Comparison of ENCODE assay signal across 8 cellular contexts in the genomic region with DNA sequence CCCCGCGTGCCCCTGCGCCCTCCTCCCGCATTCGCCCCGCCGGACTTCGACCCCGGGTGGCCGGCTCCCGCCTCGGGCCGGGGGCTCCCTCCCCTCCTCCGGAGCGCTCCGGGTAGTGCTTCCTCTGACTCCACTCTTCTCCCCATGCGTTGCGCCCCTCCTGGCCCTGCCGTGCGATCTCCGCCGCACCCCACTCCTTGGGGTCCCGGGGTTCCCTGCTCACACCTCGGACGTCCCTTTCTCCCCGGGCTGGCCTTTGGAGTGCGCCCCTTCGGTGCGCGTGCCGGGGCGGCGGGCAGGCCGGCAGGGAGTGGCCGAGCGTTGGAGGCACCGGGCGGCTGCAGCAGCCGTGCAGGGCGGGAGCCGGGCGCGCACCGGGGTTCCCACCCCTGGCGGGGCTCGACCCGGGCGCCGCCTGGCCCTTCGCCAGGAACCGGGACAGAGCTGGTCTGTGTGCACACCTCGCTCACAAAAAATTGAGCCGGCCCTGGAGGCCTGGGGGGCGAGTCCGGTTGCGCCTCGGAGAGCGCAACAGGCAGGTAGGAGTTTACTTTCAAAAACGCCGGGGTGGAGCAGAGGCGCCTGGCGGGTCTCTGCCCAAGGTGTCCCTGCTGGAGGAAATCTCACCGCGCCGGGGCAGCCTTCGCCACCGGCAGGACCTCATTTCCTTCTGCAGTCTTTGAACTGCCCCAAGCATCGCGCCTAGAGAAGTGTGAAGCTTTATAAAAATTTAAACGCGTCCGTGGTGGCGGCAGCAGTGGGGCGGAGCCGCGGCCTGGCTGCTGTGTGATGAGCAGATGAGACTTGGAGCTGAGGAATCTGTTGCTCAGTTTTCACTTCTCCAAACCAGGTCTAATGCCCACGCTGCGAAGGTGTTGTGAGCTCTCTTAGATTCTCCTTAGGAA. TPM values are rescaled to one million over a fixed set of nuclear protein-coding genes. Genes with fewer than 3 reads are reported as not detected.
DNase-seq lines count a peak whose midpoint lies in the region; ATAC-seq and TF ChIP-seq lines count a peak whose summit lies in the region.

No MANE protein-coding gene starts in this region.

- H3K4me1 ChIP-seq in HAP-1 (peaks cover 4% of the 10 kb centered on the region), mesendoderm (ENCODE audit: control insufficient read depth, low read depth, low read length) (peaks cover 19% of the 10 kb centered on the region), testis (peaks cover 3% of the 10 kb centered on the region)
- no peaks in the 10 kb centered on the region for H3K4me1 ChIP-seq in effector memory CD4-positive, alpha-beta T cell (ENCODE audit: control insufficient read depth, insufficient read depth, low read length, poor library complexity, severe bottlenecking)

- peak overlapping the region; percentile 86 for H3K23ac ChIP-seq in mesendoderm (ENCODE audit: low read length)

- peak overlapping the region; percentile 84 for H3K27ac ChIP-seq in KOPT-K1 (ENCODE audit: low read depth, low read length, poor library complexity, severe bottlenecking)
- no peak overlapping the region for H3K27ac ChIP-seq in effector memory CD4-positive, alpha-beta T cell (ENCODE audit: insufficient read depth, low read length, poor library complexity, severe bottlenecking)
- H3K27ac ChIP-seq in mesendoderm (ENCODE audit: low read depth, low read length), result peak overlapping the region; percentile 97
- peak overlapping the region; percentile 68 to 78 for H3K27ac ChIP-seq in testis

- no peak for TF ChIP-seq CTCF in testis (IDR thresholded peaks at IDR 0.05)

- H3K18ac ChIP-seq in mesendoderm (ENCODE audit: low read length), result peak overlapping the region; percentile 94

- H3K36me3 ChIP-seq in HAP-1 (replicated peaks) (no peaks in the 10 kb centered on the region), KOPT-K1 (ENCODE audit: insufficient read depth, low read length) (no peaks in the 10 kb centered on the region), mesendoderm (ENCODE audit: control insufficient read depth, insufficient read depth, low read length) (no peaks in the 10 kb centered on the region), testis (ENCODE audit: low read depth, missing control alignments) (no peaks in the 10 kb centered on the region)
- no peaks in the 10 kb centered on the region for H3K36me3 ChIP-seq in effector memory CD4-positive, alpha-beta T cell (ENCODE audit: control insufficient read depth, insufficient read depth, low read length)

- H3K36me3 Mint-ChIP-seq in T-helper 17 cell (ENCODE audit: low read depth), result peaks cover 4% of the 10 kb centered on the region

- no peaks in the 10 kb centered on the region for H3K79me1 ChIP-seq in mesendoderm (ENCODE audit: low read length)

- in situ Hi-C loops in HAP-1 (cut with MboI; ENCODE audit: low sequenced_read_pairs), result no loop called here

- H3K4me3 ChIP-seq in HAP-1 (peak overlapping the region; percentile 65), mesendoderm (ENCODE audit: low read length) (peak overlapping the region; percentile 50), testis (peak overlapping the region; percentile 72 to 76)
- peak overlapping the region; percentile 70 for H3K4me3 ChIP-seq in effector memory CD4-positive, alpha-beta T cell (ENCODE audit: insufficient read depth, low read depth, low read length, poor library complexity, severe bottlenecking)

- no peak overlapping the region for H3K27ac Mint-ChIP-seq in T-helper 17 cell

- H4K5ac ChIP-seq in mesendoderm (ENCODE audit: low read length), result no peak overlapping the region

- no CpG with 5 or more reads among the region's 78 CpGs for WGBS in mesendoderm (ENCODE audit: extremely low coverage, insufficient coverage, low lambda C conversion rate)
- WGBS in testis, 2 donors, result 0 to 1% methylated on average over 19 to 60 of the region's 78 CpGs

- peak overlapping the region; percentile 69 for H4K8ac ChIP-seq in mesendoderm (ENCODE audit: low read depth, low read length)

- peak overlapping the region; percentile 26 for H2BK5ac ChIP-seq in mesendoderm (ENCODE audit: low read length)

- intact Hi-C loops in testis (cut with DNase I; ENCODE audit: low total_unique reads), result no loop called here

- H3K27me3 ChIP-seq in HAP-1 (ENCODE audit: low read depth), result no peaks in the 10 kb centered on the region
- peaks cover 3% of the 10 kb centered on the region for H3K27me3 ChIP-seq in effector memory CD4-positive, alpha-beta T cell (replicated peaks; ENCODE audit: control insufficient read depth, insufficient read depth, low read length, poor library complexity, severe bottlenecking)
- no peaks in the 10 kb centered on the region for H3K27me3 ChIP-seq in mesendoderm (ENCODE audit: insufficient read depth, low read length, poor library complexity)
- H3K27me3 ChIP-seq in testis, result no peaks in the 10 kb centered on the region

- peak overlapping the region; percentile 88 for H3K56ac ChIP-seq in mesendoderm (ENCODE audit: low read length)

- DNase-seq in activated T-cell treated with anti-CD3 and anti-CD28 coated beads for 48 hours (ENCODE audit: low read depth) (peak; percentile 18), activated T-cell treated with anti-CD3 and anti-CD28 coated beads for 4 hours (no peak), HAP-1 (ENCODE audit: low spot score in 2 of 2) (peak; percentile 49 to 68), T-helper 17 cell (no peak), mesendoderm (peak; percentile 79), testis (peak; percentile 61)
- DNase-seq in effector memory CD4-positive, alpha-beta T cell, result no peak

- H3K4me2 ChIP-seq in mesendoderm (ENCODE audit: low read length), result peak overlapping the region; percentile 77

- H2BK120ac ChIP-seq in mesendoderm (ENCODE audit: low read depth, low read length), result peak overlapping the region; percentile 40

- peaks cover 4% of the 10 kb centered on the region for H3K4me1 Mint-ChIP-seq in T-helper 17 cell

- H3K9me3 ChIP-seq in HAP-1, result 0 out of 2 replicates have a peak, but pooled peaks cover 2% of the 10 kb centered on the region
- H3K9me3 ChIP-seq in KOPT-K1 (ENCODE audit: insufficient read depth, low read length, poor library complexity, severe bottlenecking), result peaks cover 19% of the 10 kb centered on the region
- H3K9me3 ChIP-seq in T-helper 17 cell (ENCODE audit: control insufficient read depth, low read length, poor library complexity, severe bottlenecking), result no peaks in the 10 kb centered on the region
- H3K9me3 ChIP-seq in effector memory CD4-positive, alpha-beta T cell (ENCODE audit: control insufficient read depth, low read length), result no peaks in the 10 kb centered on the region
- no peaks in the 10 kb centered on the region for H3K9me3 ChIP-seq in testis

- peaks cover 50% of the 10 kb centered on the region for H3K79me2 ChIP-seq in mesendoderm (ENCODE audit: control insufficient read depth, insufficient read depth, low read length)

- H3K4me3 Mint-ChIP-seq in T-helper 17 cell, result peak overlapping the region; percentile 82

- no peak overlapping the region for H2AK5ac ChIP-seq in mesendoderm (ENCODE audit: low read length)

- H2BK15ac ChIP-seq in mesendoderm (replicated peaks; ENCODE audit: low read depth), result no peak overlapping the region

- H3K9ac ChIP-seq in mesendoderm (ENCODE audit: low read length), result peak overlapping the region; percentile 88

- TF ChIP-seq POLR2A in testis (IDR thresholded peaks at IDR 0.05), result no peak

- H3K27me3 Mint-ChIP-seq in T-helper 17 cell, result no peaks in the 10 kb centered on the region

- H3K4ac ChIP-seq in mesendoderm (ENCODE audit: low read depth, low read length), result peak overlapping the region; percentile 97

- ATAC-seq in T-helper 17 cell, result peak; percentile 58

RNA-seq across cellular contexts. Expression of a gene that starts 0.7 kb away (rescaled TPM):
- 1 to 10 TPM; 2.8 to 3.7 TPM for total RNA-seq in T-helper 17 cell
- 71.3 TPM for polyA plus RNA-seq in mesendoderm (2013, experiment 1 of 2)
- 69.6 TPM for polyA plus RNA-seq in mesendoderm (2013, experiment 2 of 2)
- total RNA-seq in testis, result 1 to 10 TPM; 8.2 to 8.6 TPM
- 16.6 TPM for polyA plus RNA-seq in testis (ENCODE audit: insufficient read depth, low read depth, low replicate concordance)

Comparison
In these comparisons a context has a peak if more than half of its experiments do, and no peak if none do; other contexts are left out.
1. DNase-seq: peak in activated T-cell treated with anti-CD3 and anti-CD28 coated beads for 48 hours (single experiment), HAP-1 (2 of 2), mesendoderm (single experiment) and testis (single experiment); none in activated T-cell treated with anti-CD3 and anti-CD28 coated beads for 4 hours (single experiment), T-helper 17 cell (0 of 3) and effector memory CD4-positive, alpha-beta T cell (0 of 3).
2. Peak in every context shown above with its lines, with median percentiles within 50 percentile points of each other: H3K4me3 ChIP-seq.